Comparison of ENCODE assay signal across 1 cellular context in the genomic region with DNA sequence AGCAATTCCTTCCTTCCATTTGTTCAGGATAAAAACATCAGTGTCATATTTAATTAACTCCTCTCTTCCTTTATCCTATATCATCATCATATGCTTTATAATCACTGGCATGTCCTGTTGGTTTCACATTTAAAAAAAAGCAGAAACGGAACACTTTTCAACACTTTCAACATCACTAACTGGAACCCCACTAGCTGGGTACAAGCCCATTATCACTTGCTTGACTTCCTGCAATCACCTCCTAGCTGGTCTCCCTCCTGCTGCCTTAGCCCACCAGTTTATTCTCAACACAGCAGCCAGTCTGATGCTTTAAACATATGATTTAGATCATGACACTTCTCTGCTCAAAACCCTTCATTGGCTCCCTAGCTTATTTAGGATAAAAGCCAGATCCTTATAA.
A peak's percentile ranks its signal among the peaks of the same experiment; 100 is the strongest.
TF ChIP-seq lines count a peak whose summit lies in the region.

No MANE protein-coding gene starts in this region.

TF ChIP-seq in GM12878, 131 proteins besides CTCF, POLR2A, EP300 and RAD21 (continued from another document and continues in another):
- TF ChIP-seq, protein P1, sequence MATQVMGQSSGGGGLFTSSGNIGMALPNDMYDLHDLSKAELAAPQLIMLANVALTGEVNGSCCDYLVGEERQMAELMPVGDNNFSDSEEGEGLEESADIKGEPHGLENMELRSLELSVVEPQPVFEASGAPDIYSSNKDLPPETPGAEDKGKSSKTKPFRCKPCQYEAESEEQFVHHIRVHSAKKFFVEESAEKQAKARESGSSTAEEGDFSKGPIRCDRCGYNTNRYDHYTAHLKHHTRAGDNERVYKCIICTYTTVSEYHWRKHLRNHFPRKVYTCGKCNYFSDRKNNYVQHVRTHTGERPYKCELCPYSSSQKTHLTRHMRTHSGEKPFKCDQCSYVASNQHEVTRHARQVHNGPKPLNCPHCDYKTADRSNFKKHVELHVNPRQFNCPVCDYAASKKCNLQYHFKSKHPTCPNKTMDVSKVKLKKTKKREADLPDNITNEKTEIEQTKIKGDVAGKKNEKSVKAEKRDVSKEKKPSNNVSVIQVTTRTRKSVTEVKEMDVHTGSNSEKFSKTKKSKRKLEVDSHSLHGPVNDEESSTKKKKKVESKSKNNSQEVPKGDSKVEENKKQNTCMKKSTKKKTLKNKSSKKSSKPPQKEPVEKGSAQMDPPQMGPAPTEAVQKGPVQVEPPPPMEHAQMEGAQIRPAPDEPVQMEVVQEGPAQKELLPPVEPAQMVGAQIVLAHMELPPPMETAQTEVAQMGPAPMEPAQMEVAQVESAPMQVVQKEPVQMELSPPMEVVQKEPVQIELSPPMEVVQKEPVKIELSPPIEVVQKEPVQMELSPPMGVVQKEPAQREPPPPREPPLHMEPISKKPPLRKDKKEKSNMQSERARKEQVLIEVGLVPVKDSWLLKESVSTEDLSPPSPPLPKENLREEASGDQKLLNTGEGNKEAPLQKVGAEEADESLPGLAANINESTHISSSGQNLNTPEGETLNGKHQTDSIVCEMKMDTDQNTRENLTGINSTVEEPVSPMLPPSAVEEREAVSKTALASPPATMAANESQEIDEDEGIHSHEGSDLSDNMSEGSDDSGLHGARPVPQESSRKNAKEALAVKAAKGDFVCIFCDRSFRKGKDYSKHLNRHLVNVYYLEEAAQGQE (IDR thresholded peaks at IDR 0.05; ENCODE audit: low read depth, low read length) = no peak
- TF ChIP-seq BHLHE40 (IDR thresholded peaks at IDR 0.05; ENCODE audit: borderline replicate concordance in 1 of 2, low read depth in 2 of 2, low read length in 1 of 2) (no peak), CHD1 (IDR thresholded peaks at IDR 0.05; ENCODE audit: low read depth, low read length) (no peak), NFYA (IDR thresholded peaks at IDR 0.05; ENCODE audit: borderline replicate concordance, low read depth, low read length) (no peak), PML (IDR thresholded peaks at IDR 0.05; ENCODE audit: low read length) (no peak), SPI1 (IDR thresholded peaks at IDR 0.05; ENCODE audit: borderline replicate concordance, insufficient read depth, low read depth, low read length) (peak; percentile 89), RUNX3 (IDR thresholded peaks at IDR 0.05; ENCODE audit: low read length) (peak; percentile 61), ZNF217 (IDR thresholded peaks at IDR 0.05) (no peak), SMC3 (IDR thresholded peaks at IDR 0.05; ENCODE audit: borderline replicate concordance, low read length) (no peak), HDAC2 (IDR thresholded peaks at IDR 0.05) (no peak), JUND (IDR thresholded peaks at IDR 0.05; ENCODE audit: low read depth, low read length) (no peak), IKZF2 (IDR thresholded peaks at IDR 0.05) (peak; percentile 9 to 10; a peak in 2 of 4 replicates), MTA2 (IDR thresholded peaks at IDR 0.05; ENCODE audit: low read depth) (peak; percentile 60), RCOR1 (conservative IDR thresholded peaks at IDR 0.05; ENCODE audit: low read depth, low read length) (no peak), SIX5 (IDR thresholded peaks at IDR 0.05; ENCODE audit: low read depth, low read length, severe bottlenecking) (no peak), TCF7 (IDR thresholded peaks at IDR 0.05; ENCODE audit: borderline replicate concordance) (no peak), SREBF2 (IDR thresholded peaks at IDR 0.05; ENCODE audit: low read length) (no peak), EZH2 (IDR thresholded peaks at IDR 0.05; ENCODE audit: borderline replicate concordance, control insufficient read depth, low read depth, low read length) (no peak), CBX3 (IDR thresholded peaks at IDR 0.05; ENCODE audit: borderline replicate concordance, low read depth) (no peak), ESRRA (IDR thresholded peaks at IDR 0.05; ENCODE audit: low read length) (no peak), PAX8 (IDR thresholded peaks at IDR 0.05) (no peak), DPF2 (IDR thresholded peaks at IDR 0.05) (no peak; the same call in 1 of the 2 replicates), MYC (IDR thresholded peaks at IDR 0.05; ENCODE audit: insufficient read depth, insufficient read length, insufficient replicate concordance, low read length, severe bottlenecking) (no peak), ZNF207 (IDR thresholded peaks at IDR 0.05; ENCODE audit: borderline replicate concordance) (no peak), BRCA1 (IDR thresholded peaks at IDR 0.05; ENCODE audit: low read depth, low read length) (no peak), ZZZ3 (IDR thresholded peaks at IDR 0.05; ENCODE audit: control insufficient read depth, insufficient read length, low read depth) (no peak), HDGF (IDR thresholded peaks at IDR 0.05) (no peak), SP1 (IDR thresholded peaks at IDR 0.05; ENCODE audit: low read depth, low read length) (no peak), CBX5 (IDR thresholded peaks at IDR 0.05; ENCODE audit: low read depth) (0 out of 2 replicates have a peak, but pooled peaks have one; percentile 18)
- TF ChIP-seq, protein P2, sequence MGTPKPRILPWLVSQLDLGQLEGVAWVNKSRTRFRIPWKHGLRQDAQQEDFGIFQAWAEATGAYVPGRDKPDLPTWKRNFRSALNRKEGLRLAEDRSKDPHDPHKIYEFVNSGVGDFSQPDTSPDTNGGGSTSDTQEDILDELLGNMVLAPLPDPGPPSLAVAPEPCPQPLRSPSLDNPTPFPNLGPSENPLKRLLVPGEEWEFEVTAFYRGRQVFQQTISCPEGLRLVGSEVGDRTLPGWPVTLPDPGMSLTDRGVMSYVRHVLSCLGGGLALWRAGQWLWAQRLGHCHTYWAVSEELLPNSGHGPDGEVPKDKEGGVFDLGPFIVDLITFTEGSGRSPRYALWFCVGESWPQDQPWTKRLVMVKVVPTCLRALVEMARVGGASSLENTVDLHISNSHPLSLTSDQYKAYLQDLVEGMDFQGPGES (IDR thresholded peaks at IDR 0.05) = no peak
- TF ChIP-seq, protein P3, sequence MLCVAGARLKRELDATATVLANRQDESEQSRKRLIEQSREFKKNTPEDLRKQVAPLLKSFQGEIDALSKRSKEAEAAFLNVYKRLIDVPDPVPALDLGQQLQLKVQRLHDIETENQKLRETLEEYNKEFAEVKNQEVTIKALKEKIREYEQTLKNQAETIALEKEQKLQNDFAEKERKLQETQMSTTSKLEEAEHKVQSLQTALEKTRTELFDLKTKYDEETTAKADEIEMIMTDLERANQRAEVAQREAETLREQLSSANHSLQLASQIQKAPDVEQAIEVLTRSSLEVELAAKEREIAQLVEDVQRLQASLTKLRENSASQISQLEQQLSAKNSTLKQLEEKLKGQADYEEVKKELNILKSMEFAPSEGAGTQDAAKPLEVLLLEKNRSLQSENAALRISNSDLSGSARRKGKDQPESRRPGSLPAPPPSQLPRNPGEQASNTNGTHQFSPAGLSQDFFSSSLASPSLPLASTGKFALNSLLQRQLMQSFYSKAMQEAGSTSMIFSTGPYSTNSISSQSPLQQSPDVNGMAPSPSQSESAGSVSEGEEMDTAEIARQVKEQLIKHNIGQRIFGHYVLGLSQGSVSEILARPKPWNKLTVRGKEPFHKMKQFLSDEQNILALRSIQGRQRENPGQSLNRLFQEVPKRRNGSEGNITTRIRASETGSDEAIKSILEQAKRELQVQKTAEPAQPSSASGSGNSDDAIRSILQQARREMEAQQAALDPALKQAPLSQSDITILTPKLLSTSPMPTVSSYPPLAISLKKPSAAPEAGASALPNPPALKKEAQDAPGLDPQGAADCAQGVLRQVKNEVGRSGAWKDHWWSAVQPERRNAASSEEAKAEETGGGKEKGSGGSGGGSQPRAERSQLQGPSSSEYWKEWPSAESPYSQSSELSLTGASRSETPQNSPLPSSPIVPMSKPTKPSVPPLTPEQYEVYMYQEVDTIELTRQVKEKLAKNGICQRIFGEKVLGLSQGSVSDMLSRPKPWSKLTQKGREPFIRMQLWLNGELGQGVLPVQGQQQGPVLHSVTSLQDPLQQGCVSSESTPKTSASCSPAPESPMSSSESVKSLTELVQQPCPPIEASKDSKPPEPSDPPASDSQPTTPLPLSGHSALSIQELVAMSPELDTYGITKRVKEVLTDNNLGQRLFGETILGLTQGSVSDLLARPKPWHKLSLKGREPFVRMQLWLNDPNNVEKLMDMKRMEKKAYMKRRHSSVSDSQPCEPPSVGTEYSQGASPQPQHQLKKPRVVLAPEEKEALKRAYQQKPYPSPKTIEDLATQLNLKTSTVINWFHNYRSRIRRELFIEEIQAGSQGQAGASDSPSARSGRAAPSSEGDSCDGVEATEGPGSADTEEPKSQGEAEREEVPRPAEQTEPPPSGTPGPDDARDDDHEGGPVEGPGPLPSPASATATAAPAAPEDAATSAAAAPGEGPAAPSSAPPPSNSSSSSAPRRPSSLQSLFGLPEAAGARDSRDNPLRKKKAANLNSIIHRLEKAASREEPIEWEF (IDR thresholded peaks at IDR 0.05; ENCODE audit: insufficient replicate concordance, low read depth, low read length) = no peak
- TF ChIP-seq, protein P4, sequence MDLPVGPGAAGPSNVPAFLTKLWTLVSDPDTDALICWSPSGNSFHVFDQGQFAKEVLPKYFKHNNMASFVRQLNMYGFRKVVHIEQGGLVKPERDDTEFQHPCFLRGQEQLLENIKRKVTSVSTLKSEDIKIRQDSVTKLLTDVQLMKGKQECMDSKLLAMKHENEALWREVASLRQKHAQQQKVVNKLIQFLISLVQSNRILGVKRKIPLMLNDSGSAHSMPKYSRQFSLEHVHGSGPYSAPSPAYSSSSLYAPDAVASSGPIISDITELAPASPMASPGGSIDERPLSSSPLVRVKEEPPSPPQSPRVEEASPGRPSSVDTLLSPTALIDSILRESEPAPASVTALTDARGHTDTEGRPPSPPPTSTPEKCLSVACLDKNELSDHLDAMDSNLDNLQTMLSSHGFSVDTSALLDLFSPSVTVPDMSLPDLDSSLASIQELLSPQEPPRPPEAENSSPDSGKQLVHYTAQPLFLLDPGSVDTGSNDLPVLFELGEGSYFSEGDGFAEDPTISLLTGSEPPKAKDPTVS (IDR thresholded peaks at IDR 0.05; ENCODE audit: low read depth, low read length) = no peak
- TF ChIP-seq, protein P5, sequence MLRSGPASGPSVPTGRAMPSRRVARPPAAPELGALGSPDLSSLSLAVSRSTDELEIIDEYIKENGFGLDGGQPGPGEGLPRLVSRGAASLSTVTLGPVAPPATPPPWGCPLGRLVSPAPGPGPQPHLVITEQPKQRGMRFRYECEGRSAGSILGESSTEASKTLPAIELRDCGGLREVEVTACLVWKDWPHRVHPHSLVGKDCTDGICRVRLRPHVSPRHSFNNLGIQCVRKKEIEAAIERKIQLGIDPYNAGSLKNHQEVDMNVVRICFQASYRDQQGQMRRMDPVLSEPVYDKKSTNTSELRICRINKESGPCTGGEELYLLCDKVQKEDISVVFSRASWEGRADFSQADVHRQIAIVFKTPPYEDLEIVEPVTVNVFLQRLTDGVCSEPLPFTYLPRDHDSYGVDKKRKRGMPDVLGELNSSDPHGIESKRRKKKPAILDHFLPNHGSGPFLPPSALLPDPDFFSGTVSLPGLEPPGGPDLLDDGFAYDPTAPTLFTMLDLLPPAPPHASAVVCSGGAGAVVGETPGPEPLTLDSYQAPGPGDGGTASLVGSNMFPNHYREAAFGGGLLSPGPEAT (IDR thresholded peaks at IDR 0.05; ENCODE audit: low read depth) = no peak
- TF ChIP-seq, protein P6, sequence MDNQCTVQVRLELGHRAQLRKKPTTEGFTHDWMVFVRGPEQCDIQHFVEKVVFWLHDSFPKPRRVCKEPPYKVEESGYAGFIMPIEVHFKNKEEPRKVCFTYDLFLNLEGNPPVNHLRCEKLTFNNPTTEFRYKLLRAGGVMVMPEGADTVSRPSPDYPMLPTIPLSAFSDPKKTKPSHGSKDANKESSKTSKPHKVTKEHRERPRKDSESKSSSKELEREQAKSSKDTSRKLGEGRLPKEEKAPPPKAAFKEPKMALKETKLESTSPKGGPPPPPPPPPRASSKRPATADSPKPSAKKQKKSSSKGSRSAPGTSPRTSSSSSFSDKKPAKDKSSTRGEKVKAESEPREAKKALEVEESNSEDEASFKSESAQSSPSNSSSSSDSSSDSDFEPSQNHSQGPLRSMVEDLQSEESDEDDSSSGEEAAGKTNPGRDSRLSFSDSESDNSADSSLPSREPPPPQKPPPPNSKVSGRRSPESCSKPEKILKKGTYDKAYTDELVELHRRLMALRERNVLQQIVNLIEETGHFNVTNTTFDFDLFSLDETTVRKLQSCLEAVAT (IDR thresholded peaks at IDR 0.05) = no peak
- TF ChIP-seq, protein P7, sequence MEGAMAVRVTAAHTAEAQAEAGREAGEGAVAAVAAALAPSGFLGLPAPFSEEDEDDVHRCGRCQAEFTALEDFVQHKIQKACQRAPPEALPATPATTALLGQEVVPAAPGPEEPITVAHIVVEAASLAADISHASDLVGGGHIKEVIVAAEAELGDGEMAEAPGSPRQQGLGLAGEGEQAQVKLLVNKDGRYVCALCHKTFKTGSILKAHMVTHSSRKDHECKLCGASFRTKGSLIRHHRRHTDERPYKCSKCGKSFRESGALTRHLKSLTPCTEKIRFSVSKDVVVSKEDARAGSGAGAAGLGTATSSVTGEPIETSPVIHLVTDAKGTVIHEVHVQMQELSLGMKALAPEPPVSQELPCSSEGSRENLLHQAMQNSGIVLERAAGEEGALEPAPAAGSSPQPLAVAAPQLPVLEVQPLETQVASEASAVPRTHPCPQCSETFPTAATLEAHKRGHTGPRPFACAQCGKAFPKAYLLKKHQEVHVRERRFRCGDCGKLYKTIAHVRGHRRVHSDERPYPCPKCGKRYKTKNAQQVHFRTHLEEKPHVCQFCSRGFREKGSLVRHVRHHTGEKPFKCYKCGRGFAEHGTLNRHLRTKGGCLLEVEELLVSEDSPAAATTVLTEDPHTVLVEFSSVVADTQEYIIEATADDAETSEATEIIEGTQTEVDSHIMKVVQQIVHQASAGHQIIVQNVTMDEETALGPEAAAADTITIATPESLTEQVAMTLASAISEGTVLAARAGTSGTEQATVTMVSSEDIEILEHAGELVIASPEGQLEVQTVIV (IDR thresholded peaks at IDR 0.05; ENCODE audit: borderline replicate concordance, partially characterized antibody) = no peak
- TF ChIP-seq, protein P8, sequence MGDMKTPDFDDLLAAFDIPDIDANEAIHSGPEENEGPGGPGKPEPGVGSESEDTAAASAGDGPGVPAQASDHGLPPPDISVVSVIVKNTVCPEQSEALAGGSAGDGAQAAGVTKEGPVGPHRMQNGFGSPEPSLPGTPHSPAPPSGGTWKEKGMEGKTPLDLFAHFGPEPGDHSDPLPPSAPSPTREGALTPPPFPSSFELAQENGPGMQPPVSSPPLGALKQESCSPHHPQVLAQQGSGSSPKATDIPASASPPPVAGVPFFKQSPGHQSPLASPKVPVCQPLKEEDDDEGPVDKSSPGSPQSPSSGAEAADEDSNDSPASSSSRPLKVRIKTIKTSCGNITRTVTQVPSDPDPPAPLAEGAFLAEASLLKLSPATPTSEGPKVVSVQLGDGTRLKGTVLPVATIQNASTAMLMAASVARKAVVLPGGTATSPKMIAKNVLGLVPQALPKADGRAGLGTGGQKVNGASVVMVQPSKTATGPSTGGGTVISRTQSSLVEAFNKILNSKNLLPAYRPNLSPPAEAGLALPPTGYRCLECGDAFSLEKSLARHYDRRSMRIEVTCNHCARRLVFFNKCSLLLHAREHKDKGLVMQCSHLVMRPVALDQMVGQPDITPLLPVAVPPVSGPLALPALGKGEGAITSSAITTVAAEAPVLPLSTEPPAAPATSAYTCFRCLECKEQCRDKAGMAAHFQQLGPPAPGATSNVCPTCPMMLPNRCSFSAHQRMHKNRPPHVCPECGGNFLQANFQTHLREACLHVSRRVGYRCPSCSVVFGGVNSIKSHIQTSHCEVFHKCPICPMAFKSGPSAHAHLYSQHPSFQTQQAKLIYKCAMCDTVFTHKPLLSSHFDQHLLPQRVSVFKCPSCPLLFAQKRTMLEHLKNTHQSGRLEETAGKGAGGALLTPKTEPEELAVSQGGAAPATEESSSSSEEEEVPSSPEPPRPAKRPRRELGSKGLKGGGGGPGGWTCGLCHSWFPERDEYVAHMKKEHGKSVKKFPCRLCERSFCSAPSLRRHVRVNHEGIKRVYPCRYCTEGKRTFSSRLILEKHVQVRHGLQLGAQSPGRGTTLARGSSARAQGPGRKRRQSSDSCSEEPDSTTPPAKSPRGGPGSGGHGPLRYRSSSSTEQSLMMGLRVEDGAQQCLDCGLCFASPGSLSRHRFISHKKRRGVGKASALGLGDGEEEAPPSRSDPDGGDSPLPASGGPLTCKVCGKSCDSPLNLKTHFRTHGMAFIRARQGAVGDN (IDR thresholded peaks at IDR 0.05) = no peak
